Comparison of ENCODE assay signal across 8 cellular contexts in the genomic region with DNA sequence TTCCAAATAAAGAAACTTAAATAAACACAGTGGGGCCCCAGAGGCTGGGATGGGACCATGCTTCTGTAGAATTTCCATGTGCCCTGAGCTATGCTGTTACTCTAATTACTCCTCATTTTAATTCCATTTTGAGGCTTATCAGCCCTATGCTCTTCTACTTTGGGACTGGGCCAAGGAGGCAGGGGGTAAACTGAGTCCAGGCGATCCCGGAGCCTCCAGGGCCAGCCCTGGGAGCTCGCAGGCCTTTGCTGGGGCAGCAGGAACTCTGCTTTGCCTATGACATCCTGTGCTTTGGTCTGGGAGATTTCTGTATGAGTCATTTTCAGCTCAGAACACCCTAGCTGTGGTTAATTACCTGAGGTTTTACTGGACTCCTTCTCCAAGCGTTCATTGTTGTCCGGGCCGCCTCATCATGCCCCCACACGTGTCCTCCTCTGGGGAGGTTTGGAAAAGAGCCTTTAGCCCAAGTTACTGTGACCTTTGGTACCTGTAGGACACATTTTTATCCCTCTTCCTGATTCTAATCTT.
DNase-seq lines count a peak whose midpoint lies in the region; ATAC-seq and TF ChIP-seq lines count a peak whose summit lies in the region.

No MANE protein-coding gene starts in this region.

- H3K79me1 ChIP-seq in trophoblast cell (ENCODE audit: low read length), result peaks cover 14% of the 10 kb centered on the region

- intact Hi-C loops in prostate gland (cut with DNase I), result no loop called here

- TF ChIP-seq POLR2A in suprapubic skin (IDR thresholded peaks at IDR 0.05), result no peak
- no peak for TF ChIP-seq POLR2A in prostate gland (IDR thresholded peaks at IDR 0.05)

- H4K12ac ChIP-seq in trophoblast cell (ENCODE audit: low read depth, low read length), result no peak overlapping the region

- H3K9me3 ChIP-seq in trophoblast cell (ENCODE audit: insufficient read depth, low read depth, low read length), result no peaks in the 10 kb centered on the region
- no peaks in the 10 kb centered on the region for H3K9me3 ChIP-seq in suprapubic skin
- H3K9me3 ChIP-seq in prostate gland, result no peaks in the 10 kb centered on the region

- H3K23ac ChIP-seq in trophoblast cell (ENCODE audit: low read length), result no peak overlapping the region

- H3K79me2 ChIP-seq in trophoblast cell (ENCODE audit: control insufficient read depth, insufficient read depth, low read length, poor library complexity), result no peaks in the 10 kb centered on the region

- H3K4me3 ChIP-seq in trophoblast cell (ENCODE audit: low read depth, low read length) (no peak overlapping the region), suprapubic skin (no peak overlapping the region), prostate gland (no peak overlapping the region)

- peaks cover 15 to 16% of the 10 kb centered on the region in 2 experiments for H3K4me1 ChIP-seq in trophoblast cell (ENCODE audit: control insufficient read depth in 1 of 2, insufficient read depth in 2 of 2, low read length in 2 of 2)
- H3K4me1 ChIP-seq in suprapubic skin, result peaks cover 11% of the 10 kb centered on the region
- no peaks in the 10 kb centered on the region for H3K4me1 ChIP-seq in prostate gland (replicated peaks)

- H3K27ac ChIP-seq in trophoblast cell (ENCODE audit: low read depth, low read length) (peak overlapping the region; percentile 61), suprapubic skin (no peak overlapping the region), prostate gland (no peak overlapping the region)

- peak overlapping the region; percentile 20 for H2BK12ac ChIP-seq in trophoblast cell (ENCODE audit: low read length)

- peaks cover 39% of the 10 kb centered on the region for H3K27me3 Mint-ChIP-seq in T-helper 1 cell treated with Interleukin-12 subunit alpha and Interleukin-12 subunit beta and Interleukin-4 antibody, amounts not matched to agents 30 μg/mL and 1 μg/mL, for 36 hours (ENCODE audit: low read depth)

- H3K27me3 ChIP-seq in trophoblast cell (ENCODE audit: insufficient read depth, low read length) (no peaks in the 10 kb centered on the region), suprapubic skin (peaks cover 7% of the 10 kb centered on the region), prostate gland (replicated peaks; ENCODE audit: insufficient read depth) (no peaks in the 10 kb centered on the region)

- no peak overlapping the region for H2AFZ ChIP-seq in trophoblast cell (ENCODE audit: insufficient read depth, low read length, poor library complexity)

- H3K4me1 Mint-ChIP-seq in T-helper 1 cell treated with Interleukin-12 subunit alpha and Interleukin-12 subunit beta and Interleukin-4 antibody, amounts not matched to agents 30 μg/mL and 1 μg/mL, for 36 hours (ENCODE audit: low read depth), result peaks cover 45% of the 10 kb centered on the region

- no CpG with 5 or more reads among the region's 7 CpGs for WGBS in trophoblast cell (ENCODE audit: extremely low coverage, insufficient coverage, insufficient read length)
- 72% methylated on average over 7 of the region's 7 CpGs for WGBS in suprapubic skin
- 39% methylated on average over 7 of the region's 7 CpGs for WGBS in prostate gland

- no peak overlapping the region for H3K4ac ChIP-seq in trophoblast cell (ENCODE audit: low read depth, low read length)

- H3K36me3 Mint-ChIP-seq in T-helper 1 cell treated with Interleukin-12 subunit alpha and Interleukin-12 subunit beta and Interleukin-4 antibody, amounts not matched to agents 30 μg/mL and 1 μg/mL, for 36 hours (ENCODE audit: low read depth), result no peaks in the 10 kb centered on the region

- no peaks in the 10 kb centered on the region for H3K9me3 Mint-ChIP-seq in T-helper 1 cell treated with Interleukin-12 subunit alpha and Interleukin-12 subunit beta and Interleukin-4 antibody, amounts not matched to agents 30 μg/mL and 1 μg/mL, for 36 hours

- H3K18ac ChIP-seq in trophoblast cell (ENCODE audit: low read length), result no peak overlapping the region

- H2AK5ac ChIP-seq in trophoblast cell (ENCODE audit: low read length), result no peak overlapping the region

- peak overlapping the region; percentile 49 for H4K91ac ChIP-seq in trophoblast cell (ENCODE audit: low read depth, low read length)

- no peak overlapping the region for H3K4me2 ChIP-seq in trophoblast cell (ENCODE audit: low read length)

- H3K36me3 ChIP-seq in trophoblast cell (ENCODE audit: control insufficient read depth in 1 of 2, insufficient read depth in 2 of 2, low read length in 2 of 2) (no peaks in the 10 kb centered on the region), suprapubic skin (no peaks in the 10 kb centered on the region), prostate gland (no peaks in the 10 kb centered on the region)

- H3K9ac ChIP-seq in trophoblast cell (ENCODE audit: low read length), result no peak overlapping the region

- DNase-seq in trophoblast cell (peak; percentile 27 to 58), suprapubic skin (ENCODE audit: low spot score in 2 of 2) (no peak), SIG-M5 (lab: John Stamatoyannopoulos, UW) (no peak), prostate gland (ENCODE audit: low spot score) (no peak)
- no peak for DNase-seq in stimulated activated CD8-positive, alpha-beta memory T cell treated with anti-CD3 and anti-CD28 coated beads, Interleukin-4, amount 100 ng/mL, for 48 hours

- peak; percentile 82 for ATAC-seq in GM19023 (IDR thresholded peaks at IDR 0.05; ENCODE audit: unreplicated experiment)
- peak; percentile 81 for ATAC-seq in HG02852 (IDR thresholded peaks at IDR 0.05; ENCODE audit: unreplicated experiment)

- H2BK5ac ChIP-seq in trophoblast cell (ENCODE audit: low read depth, low read length, poor library complexity), result peak overlapping the region; percentile 28

- H3K27ac Mint-ChIP-seq in T-helper 1 cell treated with Interleukin-12 subunit alpha and Interleukin-12 subunit beta and Interleukin-4 antibody, amounts not matched to agents 30 μg/mL and 1 μg/mL, for 36 hours, result peak overlapping the region; percentile 57

- peak overlapping the region; percentile 26 for H3K4me3 Mint-ChIP-seq in T-helper 1 cell treated with Interleukin-12 subunit alpha and Interleukin-12 subunit beta and Interleukin-4 antibody, amounts not matched to agents 30 μg/mL and 1 μg/mL, for 36 hours

- no peak overlapping the region for H4K8ac ChIP-seq in trophoblast cell (ENCODE audit: low read depth, low read length)

- TF ChIP-seq CTCF in suprapubic skin (IDR thresholded peaks at IDR 0.05), result no peak
- no peak for TF ChIP-seq CTCF in prostate gland (IDR thresholded peaks at IDR 0.05)

- no peak overlapping the region for H3K14ac ChIP-seq in trophoblast cell (ENCODE audit: low read length)

- H2BK120ac ChIP-seq in trophoblast cell (ENCODE audit: insufficient read depth, low read length, poor library complexity), result peak overlapping the region; percentile 14

- no peak for TF ChIP-seq EP300 in suprapubic skin (IDR thresholded peaks at IDR 0.05)

Comparison
In these comparisons a context has a peak if more than half of its experiments do, and no peak if none do; other contexts are left out.
1. DNase-seq: peak in trophoblast cell (2 of 2); none in suprapubic skin (0 of 2), SIG-M5 (single experiment), prostate gland (single experiment) and stimulated activated CD8-positive, alpha-beta memory T cell treated with anti-CD3 and anti-CD28 coated beads, Interleukin-4, amount 100 ng/mL, for 48 hours (single experiment).